ENCODE assay signal across 12 cellular contexts in the genomic region with DNA sequence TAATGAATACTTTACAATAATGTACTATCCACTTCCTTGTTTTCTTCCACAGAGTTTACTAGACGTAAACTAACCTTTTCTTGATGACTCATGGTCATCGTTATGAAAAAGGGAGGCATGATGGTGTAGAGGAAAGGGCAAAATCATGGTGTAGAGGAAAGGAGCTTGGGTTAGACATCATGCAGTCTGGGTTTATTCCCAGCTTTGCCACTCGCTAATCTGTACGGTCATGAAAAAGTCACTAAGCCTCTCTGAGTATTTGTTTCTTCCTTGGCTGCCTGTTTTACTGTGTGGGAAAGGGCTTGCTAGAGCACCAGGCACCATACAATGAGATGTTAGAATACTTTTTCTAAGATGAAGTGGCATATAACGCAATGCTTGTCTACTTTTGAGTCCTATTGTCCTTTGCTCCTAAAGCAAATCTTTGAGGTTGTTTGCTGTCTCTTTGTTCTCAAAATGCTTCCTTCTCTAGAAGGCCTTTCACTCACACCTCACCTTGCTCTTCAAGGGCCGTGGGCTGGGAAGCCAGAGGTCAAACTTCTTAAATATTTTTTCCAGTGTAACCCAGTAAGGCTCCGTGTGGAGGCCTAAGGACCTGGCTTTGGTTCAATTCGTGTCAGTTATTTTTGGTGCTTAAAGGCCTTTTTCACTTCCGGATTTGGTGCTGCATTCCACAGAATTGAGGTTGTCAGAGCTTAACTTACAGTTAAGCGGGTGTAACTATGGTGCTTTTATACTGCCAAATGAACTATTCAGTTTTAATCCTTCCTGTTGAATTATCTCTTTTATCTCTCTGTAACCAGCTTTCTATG. TPM values are rescaled to one million over a fixed set of nuclear protein-coding genes. Genes with fewer than 3 reads are reported as not detected.
DNase-seq lines count a peak whose midpoint lies in the region; ATAC-seq, FAIRE-seq and TF ChIP-seq lines count a peak whose summit lies in the region.
"Had no signal": no experiment of that assay in that cellular context is flagged by ENCODE, and none has a peak within 500 bp of the region (broad histone marks: within the 10 kb centered on the region; RNA-seq: fewer than 3 reads in every experiment).

No MANE protein-coding gene starts in this region.

- POLR2A ChIA-PET in GM12878 (lab: Charles Lee), result interaction anchor here (1.1 to 1.7 kb wide), 2 partner anchors 33 to 49 kb away, joined by 3 to 4 read pairs; a partner anchor contains a TSS

- H3K4me3 ChIP-seq in BLaER1 treated with 17β-estradiol and CSF1 and Interleukin-3, amounts not matched to agents 10 nM and 100 nM, result no peak overlapping the region
- H3K4me3 ChIP-seq in GM12878 (no peak overlapping the region), mucosa of descending colon (no peak overlapping the region), right atrium auricular region (no peak overlapping the region), ovary (no peak overlapping the region)
- H3K4me3 ChIP-seq: MG63, SK-N-MC had no signal

- TF ChIP-seq EP300 in GM12878 (IDR thresholded peaks at IDR 0.05; ENCODE audit: borderline replicate concordance in 1 of 2, control insufficient read depth in 1 of 2, low read depth in 2 of 2, low read length in 2 of 2) (no peak), ovary (IDR thresholded peaks at IDR 0.05) (no peak)

- 52% methylated on average over 10 of the region's 10 CpGs for WGBS in GM12878 (ENCODE audit: insufficient coverage, insufficient replicate concordance, low lambda C conversion rate, missing lambda C conversion rate)
- 51 to 59% (median 52%) methylated on average over 10 of the region's 10 CpGs for WGBS in ovary, 3 donors

- H3K4me1 ChIP-seq in BLaER1 treated with 17β-estradiol and CSF1 and Interleukin-3, amounts not matched to agents 10 nM and 100 nM, result peaks cover 10 to 32% (median 15%) of the 10 kb centered on the region in 10 experiments
- H3K4me1 ChIP-seq in GM12878 (ENCODE audit: control insufficient read depth, insufficient read depth, low read length) (no peaks in the 10 kb centered on the region; the same call in 1 of the 2 replicates), mucosa of descending colon (ENCODE audit: low read depth) (no peaks in the 10 kb centered on the region), right atrium auricular region (no peaks in the 10 kb centered on the region), ovary (ENCODE audit: insufficient read depth) (no peaks in the 10 kb centered on the region)

- H4K20me1 ChIP-seq in BLaER1 treated with 17β-estradiol and CSF1 and Interleukin-3, amounts not matched to agents 10 nM and 100 nM, result no peaks in the 10 kb centered on the region
- no peaks in the 10 kb centered on the region for H4K20me1 ChIP-seq in GM12878 (ENCODE audit: control insufficient read depth, insufficient read depth)

- H3K27ac ChIP-seq in BLaER1 treated with 17β-estradiol and CSF1 and Interleukin-3, amounts not matched to agents 10 nM and 100 nM, result peak overlapping the region; percentile 31 to 75 (median 61); a peak in 19 of 22 replicates
- no peak overlapping the region for H3K27ac ChIP-seq in GM12878 (ENCODE audit: control insufficient read depth, insufficient read depth)
- no peak overlapping the region for H3K27ac ChIP-seq in right atrium auricular region
- no peak overlapping the region for H3K27ac ChIP-seq in ovary
- H3K27ac ChIP-seq: SK-N-MC had no signal

- in situ Hi-C loops in GM12878 (cut with MboI), result no loop called here

- TF ChIP-seq POLR2A in GM12878 (IDR thresholded peaks at IDR 0.05; ENCODE audit: low read depth, low read length) (no peak), ovary (IDR thresholded peaks at IDR 0.05) (no peak)

- SMC1A ChIA-PET in GM12878 (lab: Charles Lee; ENCODE audit: uncharacterized antibody, unreplicated experiment), result interaction anchor here (0.5 to 14.0 kb wide), 7 partner anchors 9 to 100 kb away, joined by 3 to 383 read pairs (median 9); no protein-coding TSS in a partner anchor

- H2AFZ ChIP-seq in GM12878 (ENCODE audit: control insufficient read depth, low read depth, low read length), result peak overlapping the region; percentile 44

- no peak for FAIRE-seq in GM12878 (lab: Jason Lieb, UNC)
- FAIRE-seq: endometrium had no signal

- RAD21 ChIA-PET in GM12878 (lab: Charles Lee; ENCODE audit: unreplicated experiment), result interaction anchor here (0.6 to 14.0 kb wide), 4 partner anchors 8 to 944 kb away, joined by 4 to 442 read pairs (median 6); no protein-coding TSS in a partner anchor

- no peak for TF ChIP-seq RAD21 in GM12878 (IDR thresholded peaks at IDR 0.05; ENCODE audit: insufficient read depth, low read depth, low read length)

- TF ChIP-seq CTCF in GM12878 (IDR thresholded peaks at IDR 0.05 in 2 of 3, conservative IDR thresholded peaks at IDR 0.05 in 1 of 3; ENCODE audit: control insufficient read depth in 2 of 3, extremely low read depth in 1 of 3, insufficient read depth in 1 of 3, low read depth in 3 of 3, low read length in 3 of 3) (no peak), mucosa of descending colon (IDR thresholded peaks at IDR 0.05) (no peak), right atrium auricular region (IDR thresholded peaks at IDR 0.05) (no peak), ovary (IDR thresholded peaks at IDR 0.05) (no peak)

- peak overlapping the region; percentile 31 to 77 (median 50) for H3K4me2 ChIP-seq in BLaER1 treated with 17β-estradiol and CSF1 and Interleukin-3, amounts not matched to agents 10 nM and 100 nM
- no peak overlapping the region for H3K4me2 ChIP-seq in GM12878 (ENCODE audit: control insufficient read depth, insufficient read depth)

- intact Hi-C loops in GM12878 (cut with micrococcal nuclease; ENCODE audit: unreplicated experiment), result no loop called here
- intact Hi-C loops in mucosa of descending colon (cut with DNase I, micrococcal nuclease), result no loop called here
- intact Hi-C loops in ovary (cut with DNase I), result loop anchor here in 1 of 4 donors (5.0 kb wide), 1 partner anchor 371 kb away; no protein-coding TSS in a partner anchor

- no peaks in the 10 kb centered on the region for H3K27me3 ChIP-seq in BLaER1 treated with 17β-estradiol and CSF1 and Interleukin-3, amounts not matched to agents 10 nM and 100 nM
- H3K27me3 ChIP-seq in GM12878 (replicated peaks in 1 of 2; ENCODE audit: control insufficient read depth in 2 of 2, insufficient read depth in 2 of 2, low read length in 1 of 2) (no peaks in the 10 kb centered on the region), right atrium auricular region (no peaks in the 10 kb centered on the region), ovary (no peaks in the 10 kb centered on the region)
- H3K27me3 ChIP-seq: MG63 had no signal

- H3K9me3 ChIP-seq in BLaER1 treated with 17β-estradiol and CSF1 and Interleukin-3, amounts not matched to agents 10 nM and 100 nM (replicated peaks in 1 of 11), result no peaks in the 10 kb centered on the region
- H3K9me3 ChIP-seq in GM12878 (replicated peaks; ENCODE audit: control insufficient read depth, insufficient read depth, low read length) (no peaks in the 10 kb centered on the region), mucosa of descending colon (no peaks in the 10 kb centered on the region), right atrium auricular region (no peaks in the 10 kb centered on the region), ovary (no peaks in the 10 kb centered on the region)
- H3K9me3 ChIP-seq: MG63 had no signal

- DNase-seq in LHCN-M2 (ENCODE audit: low read depth) (peak; percentile 48), GM12878 (ENCODE audit: low read depth, low spot score) (no peak), mucosa of descending colon (no peak), right atrium auricular region (ENCODE audit: low spot score) (no peak), SHP77 (lab: John Stamatoyannopoulos, UW) (no peak), ovary (no peak)
- no peak for DNase-seq in activated CD4-positive, CD25-positive, alpha-beta regulatory T cell treated with anti-CD3 and anti-CD28 coated beads, Interleukin-2, amount 50 U/mL, for 72 hours
- DNase-seq: activated gamma-delta T cell treated with Interleukin-2 at 50 U/mL for 16 hours, MG63 had no signal

- peak overlapping the region in 5 of 11 experiments; percentile 13 to 34 (median 29); a peak in 6 of 22 replicates for H3K9ac ChIP-seq in BLaER1 treated with 17β-estradiol and CSF1 and Interleukin-3, amounts not matched to agents 10 nM and 100 nM
- no peak overlapping the region for H3K9ac ChIP-seq in GM12878 (ENCODE audit: control insufficient read depth, insufficient read depth, low read length)

- no peaks in the 10 kb centered on the region for H3K79me2 ChIP-seq in GM12878 (ENCODE audit: control insufficient read depth, insufficient read depth, low read length)

- CTCF ChIA-PET in GM12878 (lab: Yijun Ruan, JAX), result interaction anchor here (1.0 to 18.4 kb wide), 7 partner anchors 9 to 63 kb away, joined by 3 to 715 read pairs (median 6); no protein-coding TSS in a partner anchor

- BruUV-seq in GM12878 (replicated peaks; lab: Mats Ljungman, UMichigan), result no TSS peak

- peak; percentile 64 for ATAC-seq in GM12878
- ATAC-seq in mucosa of descending colon, result peak; percentile 76

- H3K36me3 ChIP-seq in BLaER1 treated with 17β-estradiol and CSF1 and Interleukin-3, amounts not matched to agents 10 nM and 100 nM, result no peaks in the 10 kb centered on the region
- H3K36me3 ChIP-seq in GM12878 (ENCODE audit: control insufficient read depth in 2 of 2, insufficient read depth in 2 of 2, low read length in 1 of 2), result no peaks in the 10 kb centered on the region
- H3K36me3 ChIP-seq in mucosa of descending colon (ENCODE audit: low read depth), result no peaks in the 10 kb centered on the region
- no peaks in the 10 kb centered on the region for H3K36me3 ChIP-seq in right atrium auricular region
- H3K36me3 ChIP-seq in ovary, result no peaks in the 10 kb centered on the region
- H3K36me3 ChIP-seq: MG63 had no signal

RNA-seq across cellular contexts. Expression of a gene that starts 9.9 kb away (rescaled TPM):
- total RNA-seq in LHCN-M2 (2014; rRNA removed), result 7.6 and 11.4 TPM in 2 replicates
- 7.7 TPM for polyA plus RNA-seq in LHCN-M2 (2012)
- total RNA-seq in GM12878 (2013; cell fraction: nucleolus; rRNA removed), result 47.0 and 52.6 TPM in 2 replicates
- 6.9 and 7.9 TPM in 2 replicates for total RNA-seq in GM12878 (2014; rRNA removed)
- 9.4 and 9.6 TPM in 2 replicates for total RNA-seq in GM12878 (2014; rRNA removed; fragmentation: Illumina TruSeq; extraction: Trizol)
- total RNA-seq in GM12878 (2021), result 13.8 and 15.8 TPM in 2 replicates
- polyA plus RNA-seq in GM12878 (2011; ENCODE audit: low read depth), result 4.2 TPM
- polyA plus RNA-seq in GM12878 (2011; rRNA removed), result 10.6 and 10.7 TPM in 2 replicates
- 5.7 and 6.2 TPM in 2 replicates for polyA plus RNA-seq in GM12878 (2011; cell fraction: cytosol; rRNA removed)
- 10.2 and 11.6 TPM in 2 replicates for polyA plus RNA-seq in GM12878 (2011; cell fraction: nucleus; rRNA removed)
- polyA plus RNA-seq in GM12878 (2012), result 6.7 and 7.3 TPM in 2 replicates
- 8.2 and 8.6 TPM in 2 replicates for polyA plus RNA-seq in GM12878 (2014; fragmentation: Illumina TruSeq; extraction: Trizol)
- 1 to 10 TPM; 1.7 to 2.9 TPM for polyA plus RNA-seq in GM12878 (2014; fragmentation: Nextera tagmentation; extraction: Ambion mirVana)
- polyA plus RNA-seq in GM12878 (2014; rRNA removed), result 6.1 and 6.4 TPM in 2 replicates
- 1 to 10 TPM; 3.6 to 4.6 TPM for polyA plus RNA-seq in GM12878 (2016; fragmentation: Nextera tagmentation; extraction: Ambion mirVana)
- 22.7 and 23.6 TPM in 2 replicates for polyA minus RNA-seq in GM12878 (2011; rRNA and poly(A)+ RNA removed)
- polyA minus RNA-seq in GM12878 (2011; cell fraction: cytosol; rRNA and poly(A)+ RNA removed), result 6.9 and 10.4 TPM in 2 replicates
- polyA minus RNA-seq in GM12878 (2011; cell fraction: nucleus; rRNA and poly(A)+ RNA removed), result 15.6 and 26.3 TPM in 2 replicates
- 10 to 100 TPM; 32.6 to 36.3 (median 35.9) TPM for total RNA-seq in mucosa of descending colon
- total RNA-seq in right atrium auricular region, result 10 to 100 TPM in 1 of 2 donors, 1 to 10 TPM in 1; 9.0 to 12.0 TPM
- total RNA-seq in ovary, result 10 to 100 TPM; 12.8 to 36.4 (median 23.8) TPM
- 10 to 100 TPM in 1 of 2 donors, 1 to 10 TPM in 1; 8.0 to 12.5 TPM for polyA plus RNA-seq in ovary

RNA-seq across cellular contexts. Expression of a gene that starts 48.5 kb away (rescaled TPM):
- total RNA-seq in LHCN-M2 (2014; rRNA removed), result not detected in 2 replicates
- polyA plus RNA-seq in LHCN-M2 (2012), result not detected
- 0.25 and 0.39 TPM in 2 replicates for total RNA-seq in GM12878 (2013; cell fraction: nucleolus; rRNA removed)
- total RNA-seq in GM12878 (2014; rRNA removed), result 0.28 and 0.33 TPM in 2 replicates
- total RNA-seq in GM12878 (2014; rRNA removed; fragmentation: Illumina TruSeq; extraction: Trizol), result 0.31 and 0.32 TPM in 2 replicates
- total RNA-seq in GM12878 (2021), result 0.96 and 1.3 TPM in 2 replicates
- 0.33 TPM for polyA plus RNA-seq in GM12878 (2011; ENCODE audit: low read depth)
- 0.20 and 0.26 TPM in 2 replicates for polyA plus RNA-seq in GM12878 (2011; rRNA removed)
- 0.18 and 0.24 TPM in 2 replicates for polyA plus RNA-seq in GM12878 (2011; cell fraction: cytosol; rRNA removed)
- 0.15 and 0.18 TPM in 2 replicates for polyA plus RNA-seq in GM12878 (2011; cell fraction: nucleus; rRNA removed)
- polyA plus RNA-seq in GM12878 (2012), result 0.60 and 1.1 TPM in 2 replicates
- polyA plus RNA-seq in GM12878 (2014; fragmentation: Illumina TruSeq; extraction: Trizol), result 0.57 and 0.86 TPM in 2 replicates
- under 1 TPM; 0.03 to 0.04 TPM for polyA plus RNA-seq in GM12878 (2014; fragmentation: Nextera tagmentation; extraction: Ambion mirVana)
- 0.69 and 0.88 TPM in 2 replicates for polyA plus RNA-seq in GM12878 (2014; rRNA removed)
- polyA plus RNA-seq in GM12878 (2016; fragmentation: Nextera tagmentation; extraction: Ambion mirVana), result 1 to 10 TPM in 1 of 2 experiments, under 1 TPM in 1; 0.88 to 1.2 TPM
- polyA minus RNA-seq in GM12878 (2011; rRNA and poly(A)+ RNA removed), result 0.21 and 0.37 TPM in 2 replicates
- polyA minus RNA-seq in GM12878 (2011; cell fraction: cytosol; rRNA and poly(A)+ RNA removed), result not detected in 2 replicates
- polyA minus RNA-seq in GM12878 (2011; cell fraction: nucleus; rRNA and poly(A)+ RNA removed), result 0.38 TPM in 1 of 2 replicates, not detected in the other
- not detected for total RNA-seq in mucosa of descending colon
- total RNA-seq in right atrium auricular region, result not detected
- not detected for total RNA-seq in ovary
- not detected for polyA plus RNA-seq in ovary

Comparison
In these comparisons a context has a peak if more than half of its experiments do, and no peak if none do; other contexts are left out.
1. H3K27ac ChIP-seq: peak in BLaER1 treated with 17β-estradiol and CSF1 and Interleukin-3, amounts not matched to agents 10 nM and 100 nM (11 of 11); none in GM12878 (single experiment), right atrium auricular region (0 of 2) and ovary (0 of 2).